Comparison of ENCODE assay signal across 8 cellular contexts in the genomic region with DNA sequence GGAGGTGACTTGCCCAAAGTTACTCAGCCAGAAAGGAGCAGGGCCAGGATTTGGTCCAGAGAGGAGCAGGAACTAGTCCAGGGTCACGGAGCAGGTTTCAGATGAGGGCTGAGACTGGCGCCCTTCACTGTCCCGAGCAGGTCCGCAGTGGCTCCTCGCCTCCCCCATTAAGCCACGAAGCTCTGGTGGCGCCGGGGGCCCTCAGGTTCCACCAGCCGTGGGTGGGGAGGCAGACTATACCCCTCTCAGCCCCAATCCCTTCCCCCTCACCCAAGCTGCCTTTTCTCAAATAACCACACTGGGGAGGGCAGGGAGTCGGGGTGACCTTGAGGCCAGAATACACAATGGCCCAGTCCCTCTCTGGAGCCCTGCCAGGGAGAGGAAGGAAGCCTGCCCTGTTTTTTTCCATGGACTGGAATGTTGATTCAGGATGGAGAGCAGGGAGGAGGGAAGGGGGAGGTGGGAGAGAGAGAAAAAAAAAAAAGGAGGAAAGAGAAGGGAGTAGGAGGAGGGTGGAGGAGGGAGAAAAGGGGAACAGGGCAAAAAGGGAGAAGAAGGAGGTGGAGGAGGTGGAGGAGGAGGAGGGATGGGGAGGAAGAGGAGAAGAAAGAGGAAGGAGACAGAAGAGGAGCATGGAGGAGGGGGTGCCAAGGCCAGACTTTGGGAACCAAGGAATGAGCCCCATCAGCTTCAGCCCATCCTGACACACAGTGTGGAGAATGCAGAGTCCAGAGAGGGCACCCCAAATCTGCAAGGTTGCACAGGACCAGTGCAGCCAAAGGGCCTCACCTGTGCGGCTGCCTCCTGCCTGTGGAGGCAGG. TPM values are rescaled to one million over a fixed set of nuclear protein-coding genes. Genes with fewer than 3 reads are reported as not detected.
A peak's percentile ranks its signal among the peaks of the same experiment; 100 is the strongest.
DNase-seq lines count a peak whose midpoint lies in the region; ATAC-seq and TF ChIP-seq lines count a peak whose summit lies in the region.

No MANE protein-coding gene starts in this region.

- H3K36me3 ChIP-seq in adrenal gland (replicated peaks in 1 of 2) (no peaks in the 10 kb centered on the region), iPS-15b (ENCODE audit: control insufficient read depth, insufficient read depth, low read length) (no peaks in the 10 kb centered on the region), skeletal muscle tissue (ENCODE audit: control insufficient read depth in 3 of 3, insufficient read depth in 3 of 3, low read length in 3 of 3) (no peaks in the 10 kb centered on the region)

- intact Hi-C loops in adrenal gland (cut with DNase I) = no loop called here

- CTCF ChIA-PET in HEK293T (lab: Yijun Ruan, JAX) = interaction anchor here (0.9 to 1.5 kb wide), 2 partner anchors 39 to 52 kb away, joined by 3 to 5 read pairs; no protein-coding TSS in a partner anchor

- H3K9me3 ChIP-seq in adrenal gland (replicated peaks in 1 of 3) (no peaks in the 10 kb centered on the region), iPS-15b (ENCODE audit: control insufficient read depth, insufficient read depth, low read length) (no peaks in the 10 kb centered on the region), skeletal muscle tissue (ENCODE audit: control insufficient read depth in 3 of 3, low read length in 3 of 3) (no peaks in the 10 kb centered on the region)

- POLR2A ChIA-PET in HEK293T (lab: Yijun Ruan, JAX) = no interaction called here

- H3K27ac ChIP-seq in adrenal gland = peak overlapping the region; percentile 71 to 97 (median 92)
- peak overlapping the region; percentile 66 for H3K27ac ChIP-seq in skeletal muscle tissue (ENCODE audit: low read depth, low read length)

- peak overlapping the region in 1 of 4 donors; percentile 31 for H3K4me3 ChIP-seq in adrenal gland
- no peak overlapping the region for H3K4me3 ChIP-seq in iPS-15b (ENCODE audit: low read depth, low read length)
- H3K4me3 ChIP-seq in skeletal muscle tissue (ENCODE audit: low read length in 3 of 3) = peak overlapping the region in 2 of 3 donors; percentile 43 to 49

- DNase-seq in HEK293T (ENCODE audit: extremely low spot score) (no peak), adrenal gland (peak; percentile 91 to 98 (median 97)), NCI-H1105 treated with DMSO at 0.1 percent for 48 hours (lab: John Stamatoyannopoulos, UW) (no peak), SK-N-DZ (ENCODE audit: low spot score) (no peak), 8988T (no peak)

- TF ChIP-seq CTCF in adrenal gland (IDR thresholded peaks at IDR 0.05) = peak in 1 of 6 experiments; percentile 5

- peak in 1 of 2 donors; percentile 63 for TF ChIP-seq POLR2A in adrenal gland (IDR thresholded peaks at IDR 0.05)

- H3K27me3 ChIP-seq in adrenal gland (no peaks in the 10 kb centered on the region), iPS-15b (ENCODE audit: control insufficient read depth, insufficient read depth, low read length) (no peaks in the 10 kb centered on the region), skeletal muscle tissue (ENCODE audit: control insufficient read depth in 3 of 3, insufficient read depth in 3 of 3, low read length in 3 of 3) (no peaks in the 10 kb centered on the region)

- H3K9ac ChIP-seq in iPS-15b (ENCODE audit: low read depth, low read length) (peak overlapping the region; percentile 47), skeletal muscle tissue (ENCODE audit: low read depth in 1 of 3, low read length in 3 of 3) (peak overlapping the region in 2 of 3 donors; percentile 3 to 66)

- no peak for ATAC-seq in HG03432 (IDR thresholded peaks at IDR 0.05; ENCODE audit: unreplicated experiment)

- H3K4me1 ChIP-seq in adrenal gland (replicated peaks in 1 of 2) (peaks cover 29 to 32% of the 10 kb centered on the region in 2 donors), iPS-15b (ENCODE audit: control insufficient read depth, insufficient read depth, low read length) (peaks cover 4% of the 10 kb centered on the region), skeletal muscle tissue (ENCODE audit: control insufficient read depth in 3 of 3, insufficient read depth in 3 of 3, low read length in 3 of 3) (peaks cover 13 to 16% (median 14%) of the 10 kb centered on the region in 3 donors)

- 9 to 30% (median 16%) methylated on average over 6 to 11 of the region's 11 CpGs for WGBS in adrenal gland, 4 donors

TF ChIP-seq in HEK293T, 16 proteins besides CTCF, POLR2A, EP300 and RAD21:
- TF ChIP-seq ZNF384 (IDR thresholded peaks at IDR 0.05) (0 out of 2 replicates have a peak, but pooled peaks have one; percentile 29), FOXA1 (IDR thresholded peaks at IDR 0.05) (no peak)

RNA-seq across cellular contexts. Expression of a gene that starts 19.7 kb away (rescaled TPM):
- total RNA-seq in adrenal gland (under 1 TPM in 3 of 8 donors, not detected in 5; 0.27 to 0.69 (median 0.30) TPM), skeletal muscle tissue (1.0 TPM)
- 1 to 10 TPM in 1 of 3 donors, under 1 TPM in 1, not detected in 1; 0.57 to 1.4 TPM for polyA plus RNA-seq in adrenal gland
- polyA plus RNA-seq in SK-N-DZ (2014; cell fraction: cytosol; rRNA removed) = not detected in 2 replicates
- not detected in 2 replicates for polyA plus RNA-seq in SK-N-DZ (2014; cell fraction: nucleus; rRNA removed)

RNA-seq across cellular contexts. Expression of a gene that starts 29.9 kb away (rescaled TPM):
- total RNA-seq in adrenal gland (10 to 100 TPM; 32.3 to 85.1 (median 52.1) TPM), skeletal muscle tissue (3.1 TPM)
- 100 to 1,000 TPM in 1 of 3 donors, 10 to 100 TPM in 2; 10.2 to 120 (median 45.9) TPM for polyA plus RNA-seq in adrenal gland
- 0.08 and 0.69 TPM in 2 replicates for polyA plus RNA-seq in SK-N-DZ (2014; cell fraction: cytosol; rRNA removed)
- 0.34 and 1.4 TPM in 2 replicates for polyA plus RNA-seq in SK-N-DZ (2014; cell fraction: nucleus; rRNA removed)

RNA-seq across cellular contexts. Expression of a gene that starts 47.4 kb away (rescaled TPM):
- total RNA-seq in adrenal gland = 10 to 100 TPM in 1 of 8 donors, 1 to 10 TPM in 7; 1.6 to 11.0 (median 2.7) TPM
- polyA plus RNA-seq in adrenal gland = 10 to 100 TPM in 2 of 3 donors, 1 to 10 TPM in 1; 2.2 to 38.2 (median 26.4) TPM
- 2.6 TPM for total RNA-seq in skeletal muscle tissue
- 0.08 and 0.18 TPM in 2 replicates for polyA plus RNA-seq in SK-N-DZ (2014; cell fraction: cytosol; rRNA removed)
- 0.07 and 0.75 TPM in 2 replicates for polyA plus RNA-seq in SK-N-DZ (2014; cell fraction: nucleus; rRNA removed)

RNA-seq across cellular contexts. Expression of a gene that starts 59.0 kb away (rescaled TPM):
- total RNA-seq in adrenal gland (under 1 TPM in 1 of 8 donors, not detected in 7; 0.14 TPM), skeletal muscle tissue (not detected)
- polyA plus RNA-seq in adrenal gland = under 1 TPM in 1 of 3 donors, not detected in 2; 0.13 TPM
- not detected in 2 replicates for polyA plus RNA-seq in SK-N-DZ (2014; cell fraction: cytosol; rRNA removed)
- polyA plus RNA-seq in SK-N-DZ (2014; cell fraction: nucleus; rRNA removed) = not detected in 2 replicates

Comparison
In these comparisons a context has a peak if more than half of its experiments do, and no peak if none do; other contexts are left out.
1. DNase-seq: peak in adrenal gland (7 of 7); none in HEK293T (single experiment), NCI-H1105 treated with DMSO at 0.1 percent for 48 hours (single experiment), SK-N-DZ (single experiment) and 8988T (single experiment).